ENCODE assay signal across 13 cellular contexts in genomic region chr22:24128631-24129601, GRCh38. TPM values are rescaled to one million over a fixed set of nuclear protein-coding genes. Genes with fewer than 3 reads are reported as not detected.
DNase-seq lines count a peak whose midpoint lies in the region; ATAC-seq lines count a peak whose summit lies in the region.
"Had no signal": no experiment of that assay in that cellular context is flagged by ENCODE, and none has a peak within 500 bp of the region (broad histone marks: within the 10 kb centered on the region; RNA-seq: fewer than 3 reads in every experiment).

No MANE protein-coding gene starts in this region.

- CTCF ChIA-PET in T-cell (lab: Charles Lee): no interaction called here

- no peaks in the 10 kb centered on the region for H3K27me3 Mint-ChIP-seq in T-cell
- H3K27me3 Mint-ChIP-seq in stimulated activated memory B cell treated with anti-CD40 and anti-IgM and Interleukin-4, amounts not matched to agents 10 μg/mL and 1 μg/mL and 100 μg/mL, for 72 hours: no peaks in the 10 kb centered on the region

- no peaks in the 10 kb centered on the region for H3K36me3 Mint-ChIP-seq in activated naive CD4-positive, alpha-beta T cell treated with anti-CD3 and anti-CD28 coated beads, Interleukin-2, amount 50 U/mL, for 72 hours
- H3K36me3 Mint-ChIP-seq in T-cell: peaks cover 21% of the 10 kb centered on the region
- peaks cover 14% of the 10 kb centered on the region for H3K36me3 Mint-ChIP-seq in stimulated activated memory B cell treated with anti-CD40 and anti-IgM and Interleukin-4, amounts not matched to agents 10 μg/mL and 1 μg/mL and 100 μg/mL, for 72 hours

- no peaks in the 10 kb centered on the region for H3K9me3 Mint-ChIP-seq in activated naive CD4-positive, alpha-beta T cell treated with anti-CD3 and anti-CD28 coated beads, Interleukin-2, amount 50 U/mL, for 72 hours
- H3K9me3 Mint-ChIP-seq in T-cell: no peaks in the 10 kb centered on the region
- H3K9me3 Mint-ChIP-seq in stimulated activated memory B cell treated with anti-CD40 and anti-IgM and Interleukin-4, amounts not matched to agents 10 μg/mL and 1 μg/mL and 100 μg/mL, for 72 hours: no peaks in the 10 kb centered on the region
- H3K9me3 Mint-ChIP-seq: WTC11 had no signal

- ATAC-seq in activated naive CD4-positive, alpha-beta T cell treated with anti-CD3 and anti-CD28 coated beads, Interleukin-2, amount 50 U/mL, for 72 hours: peak in 1 of 2 donors; percentile 26
- ATAC-seq in T-cell (replicated peaks in 1 of 4): peak in 1 of 4 experiments; percentile 25
- ATAC-seq in stimulated activated memory B cell treated with anti-CD40 and anti-IgM and Interleukin-4, amounts not matched to agents 10 μg/mL and 1 μg/mL and 100 μg/mL, for 72 hours: no peak
- ATAC-seq: left lobe of liver, WTC11 had no signal

- H3K4me1 Mint-ChIP-seq in T-cell: peaks cover 12 to 18% (median 12%) of the 10 kb centered on the region in 3 donors
- peaks cover 41% of the 10 kb centered on the region for H3K4me1 Mint-ChIP-seq in stimulated activated memory B cell treated with anti-CD40 and anti-IgM and Interleukin-4, amounts not matched to agents 10 μg/mL and 1 μg/mL and 100 μg/mL, for 72 hours
- H3K4me1 Mint-ChIP-seq: WTC11 had no signal

- POLR2A ChIA-PET in T-cell (lab: Charles Lee): no interaction called here

- H3K4me3 Mint-ChIP-seq in T-cell: no peak overlapping the region
- no peak overlapping the region for H3K4me3 Mint-ChIP-seq in stimulated activated memory B cell treated with anti-CD40 and anti-IgM and Interleukin-4, amounts not matched to agents 10 μg/mL and 1 μg/mL and 100 μg/mL, for 72 hours
- H3K4me3 Mint-ChIP-seq: WTC11 had no signal

- DNase-seq in activated naive CD4-positive, alpha-beta T cell treated with anti-CD3 and anti-CD28 coated beads, Interleukin-2, amount 50 U/mL, for 72 hours (ENCODE audit: low spot score in 2 of 2): no peak
- no peak for DNase-seq in activated naive CD4-positive, alpha-beta T cell (lab: John Stamatoyannopoulos, UW)
- DNase-seq in NCI-H146 treated with DMSO at 0.1 percent for 48 hours (lab: John Stamatoyannopoulos, UW; ENCODE audit: unreplicated experiment) (peak; percentile 82), T-cell (peak in 1 of 34 experiments; percentile 15), NCI-H128 (lab: John Stamatoyannopoulos, UW; ENCODE audit: unreplicated experiment) (no peak), SIG-M5 (lab: John Stamatoyannopoulos, UW) (no peak), kidney glomerular epithelial cell (lab: John Stamatoyannopoulos, UW) (no peak)
- DNase-seq: activated T-cell treated with anti-CD3 and anti-CD28 coated beads, Interleukin-2, amount 50 U/mL, for 48 hours; head of caudate nucleus; nucleus accumbens had no signal

- H3K27ac Mint-ChIP-seq in activated naive CD4-positive, alpha-beta T cell treated with anti-CD3 and anti-CD28 coated beads, Interleukin-2, amount 50 U/mL, for 72 hours: peak overlapping the region; percentile 37 to 93
- peak overlapping the region; percentile 61 to 69 for H3K27ac Mint-ChIP-seq in T-cell
- peak overlapping the region; percentile 13 for H3K27ac Mint-ChIP-seq in stimulated activated memory B cell treated with anti-CD40 and anti-IgM and Interleukin-4, amounts not matched to agents 10 μg/mL and 1 μg/mL and 100 μg/mL, for 72 hours
- H3K27ac Mint-ChIP-seq: WTC11 had no signal

RNA-seq across cellular contexts. Expression of gene SUSD2, which starts 52.4 kb away (rescaled TPM):
- 1 to 10 TPM in 1 of 2 donors, under 1 TPM in 1; 0.20 to 1.6 TPM for total RNA-seq in activated naive CD4-positive, alpha-beta T cell treated with anti-CD3 and anti-CD28 coated beads, Interleukin-2, amount 50 U/mL, for 72 hours
- total RNA-seq in T-cell: 1 to 10 TPM; 1.3 to 2.3 (median 1.6) TPM

Comparison
In these comparisons a context has a peak if more than half of its experiments do, and no peak if none do; other contexts are left out.
1. H3K27ac Mint-ChIP-seq: peak in every context shown above with its lines; median percentile 65 in activated naive CD4-positive, alpha-beta T cell treated with anti-CD3 and anti-CD28 coated beads, Interleukin-2, amount 50 U/mL, for 72 hours; 65 in T-cell; 13 in stimulated activated memory B cell treated with anti-CD40 and anti-IgM and Interleukin-4, amounts not matched to agents 10 μg/mL and 1 μg/mL and 100 μg/mL, for 72 hours.